10 cellular contexts compared by ENCODE assay signal in genomic region chr12:65335021-65335714, GRCh38. TPM values are rescaled to one million over a fixed set of nuclear protein-coding genes. Genes with fewer than 3 reads are reported as not detected.
A peak's percentile ranks its signal among the peaks of the same experiment; 100 is the strongest.
DNase-seq lines count a peak whose midpoint lies in the region; ATAC-seq and TF ChIP-seq lines count a peak whose summit lies in the region.
"Had no signal": no experiment of that assay in that cellular context is flagged by ENCODE, and none has a peak within 500 bp of the region (broad histone marks: within the 10 kb centered on the region; RNA-seq: fewer than 3 reads in every experiment).

No MANE protein-coding gene starts in this region.

- H3K27me3 Mint-ChIP-seq in mesothelial cell of epicardium (ENCODE audit: low read depth): no peaks in the 10 kb centered on the region

- H3K36me3 Mint-ChIP-seq in mesothelial cell of epicardium: peaks cover 10% of the 10 kb centered on the region

- TF ChIP-seq POLR2A in erythroblast (IDR thresholded peaks at IDR 0.05; ENCODE audit: low read length): no peak

- peaks cover 55% of the 10 kb centered on the region for H3K4me1 Mint-ChIP-seq in mesothelial cell of epicardium

- DNase-seq in AG04449 (ENCODE audit: low read depth, low spot score) (peak; percentile 63), HuH-7 (ENCODE audit: low spot score) (peak; percentile 55), dermis blood vessel endothelial cell (peak; percentile 37), mesothelial cell of epicardium (ENCODE audit: low spot score in 2 of 2, unreplicated experiment in 2 of 2) (no peak), erythroblast (lab: John Stamatoyannopoulos, UW) (no peak), NCI-H82 (lab: John Stamatoyannopoulos, UW) (no peak)
- DNase-seq: T-helper 9 cell had no signal

- TF ChIP-seq CTCF in AG04449 (IDR thresholded peaks at IDR 0.05; ENCODE audit: insufficient read depth, low read length, missing control alignments) (no peak), mesothelial cell of epicardium (IDR thresholded peaks at IDR 0.05; ENCODE audit: unreplicated experiment) (no peak)

- H3K9me3 Mint-ChIP-seq in mesothelial cell of epicardium: peaks cover 10% of the 10 kb centered on the region

- peak overlapping the region; percentile 93 for H3K27ac Mint-ChIP-seq in mesothelial cell of epicardium

- no peak overlapping the region for H3K4me3 Mint-ChIP-seq in mesothelial cell of epicardium

- CTCF ChIA-PET in AG04449 (lab: Yijun Ruan, JAX): interaction anchor here (0.7 to 1.9 kb wide), 3 partner anchors 9 to 222 kb away, joined by 3 to 4 read pairs (median 3); no protein-coding TSS in a partner anchor

- H3K4me3 ChIP-seq in AG04449 (ENCODE audit: low read depth, low read length): no peak overlapping the region
- H3K4me3 ChIP-seq: K562 had no signal

- no peak for ATAC-seq in GM18498 (IDR thresholded peaks at IDR 0.05; ENCODE audit: unreplicated experiment)
- ATAC-seq in GM21360 (IDR thresholded peaks at IDR 0.05; ENCODE audit: unreplicated experiment): no peak
- ATAC-seq: K562 had no signal

- POLR2A ChIA-PET in AG04449 (lab: Yijun Ruan, JAX): no interaction called here

RNA-seq across cellular contexts. Expression of gene MSRB3, which starts 56.7 kb away (rescaled TPM):
- total RNA-seq in dermis blood vessel endothelial cell: 40.0 and 67.5 TPM in 2 replicates
- total RNA-seq in mesothelial cell of epicardium: 19.9 to 20.4 TPM (median 19.9 TPM) in 3 replicates

Comparison
In these comparisons a context has a peak if more than half of its experiments do, and no peak if none do; other contexts are left out.
1. DNase-seq: peak in AG04449 (single experiment), HuH-7 (single experiment) and dermis blood vessel endothelial cell (single experiment); none in mesothelial cell of epicardium (0 of 2), erythroblast (0 of 2) and NCI-H82 (single experiment).